In the genomic region with DNA sequence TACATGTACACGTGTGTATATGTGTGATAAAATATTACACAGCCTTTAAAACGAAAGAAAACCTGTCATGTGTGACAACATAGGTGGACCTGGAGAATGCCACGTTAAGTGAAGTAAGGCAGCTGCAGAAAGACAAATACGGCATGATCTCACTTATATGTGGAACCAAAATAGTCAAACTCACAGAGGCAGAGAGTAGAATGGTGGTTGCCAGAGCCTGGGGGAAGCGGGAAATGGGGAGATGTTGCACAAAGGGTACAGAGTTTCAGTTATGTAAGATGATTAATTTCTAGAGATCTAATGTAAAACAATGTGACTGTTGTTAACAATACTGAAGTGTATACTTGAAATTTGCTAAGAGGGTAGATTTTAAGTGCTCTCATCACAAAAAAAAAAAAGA, we compare ENCODE assay signal across 19 cellular contexts. TPM values are rescaled to one million over a fixed set of nuclear protein-coding genes. Genes with fewer than 3 reads are reported as not detected.
A peak's percentile ranks its signal among the peaks of the same experiment; 100 is the strongest.
DNase-seq lines count a peak whose midpoint lies in the region; ATAC-seq and TF ChIP-seq lines count a peak whose summit lies in the region.
"Had no signal": no experiment of that assay in that cellular context is flagged by ENCODE, and none has a peak within 500 bp of the region (broad histone marks: within the 10 kb centered on the region; RNA-seq: fewer than 3 reads in every experiment).

No MANE protein-coding gene starts in this region.

- peaks cover 19% of the 10 kb centered on the region for H3K27me3 Mint-ChIP-seq in activated T-helper 1 cell treated with anti-CD3 and anti-CD28 coated beads, Interleukin-12 subunit alpha, Interleukin-12 subunit beta, Interleukin-2, Interleukin-4 antibody, amounts not matched to agents 30 ng/mL and 10 ng/mL and 1 ng/mL, durations not matched to agents 14 hours and 24 hours and 36 hours (ENCODE audit: insufficient read depth)
- H3K27me3 Mint-ChIP-seq: activated CD8-positive, alpha-beta T cell treated with anti-CD3 and anti-CD28 coated beads for 36 hours had no signal

- no peak overlapping the region for H3K4me3 ChIP-seq in gastrocnemius medialis
- no peak overlapping the region for H3K4me3 ChIP-seq in left lung
- H3K4me3 ChIP-seq: dorsolateral prefrontal cortex, left ventricle myocardium inferior, tibial nerve had no signal

- H3K27ac ChIP-seq in gastrocnemius medialis (no peak overlapping the region), left lung (no peak overlapping the region)
- H3K27ac ChIP-seq: dorsolateral prefrontal cortex, left ventricle myocardium inferior, tibial nerve had no signal

- H3K27me3 ChIP-seq in gastrocnemius medialis (no peaks in the 10 kb centered on the region), left lung (no peaks in the 10 kb centered on the region)
- H3K27me3 ChIP-seq: tibial nerve had no signal

- H3K4me1 ChIP-seq in gastrocnemius medialis (no peaks in the 10 kb centered on the region), left lung (no peaks in the 10 kb centered on the region)

- no peak for TF ChIP-seq CTCF in gastrocnemius medialis (IDR thresholded peaks at IDR 0.05 in 4 of 5, conservative IDR thresholded peaks at IDR 0.05 in 1 of 5)
- TF ChIP-seq CTCF in left lung (IDR thresholded peaks at IDR 0.05): no peak

- peak; percentile 74 for ATAC-seq in GM18505 (IDR thresholded peaks at IDR 0.05; ENCODE audit: unreplicated experiment)
- ATAC-seq in GM19328 (IDR thresholded peaks at IDR 0.05; ENCODE audit: unreplicated experiment): peak; percentile 60
- peak; percentile 45 for ATAC-seq in HG02763 (IDR thresholded peaks at IDR 0.05; ENCODE audit: unreplicated experiment)
- peak; percentile 46 for ATAC-seq in HG03469 (IDR thresholded peaks at IDR 0.05; ENCODE audit: unreplicated experiment)
- no peak for ATAC-seq in gastrocnemius medialis
- ATAC-seq in left lung: no peak
- ATAC-seq: activated CD8-positive, alpha-beta T cell treated with anti-CD3 and anti-CD28 coated beads for 36 hours had no signal

- H3K36me3 Mint-ChIP-seq in activated T-helper 1 cell treated with anti-CD3 and anti-CD28 coated beads, Interleukin-12 subunit alpha, Interleukin-12 subunit beta, Interleukin-2, Interleukin-4 antibody, amounts not matched to agents 30 ng/mL and 10 ng/mL and 1 ng/mL, durations not matched to agents 14 hours and 24 hours and 36 hours (ENCODE audit: low read depth): peaks cover 1% of the 10 kb centered on the region
- H3K36me3 Mint-ChIP-seq: naive B cell had no signal

- H3K9me3 ChIP-seq in gastrocnemius medialis (no peaks in the 10 kb centered on the region), left lung (no peaks in the 10 kb centered on the region)
- H3K9me3 ChIP-seq: left ventricle myocardium inferior, tibial nerve had no signal

- intact Hi-C loops in activated T-helper 1 cell treated with anti-CD3 and anti-CD28 coated beads, Interleukin-12 subunit alpha, Interleukin-12 subunit beta, Interleukin-2, Interleukin-4 antibody, amounts not matched to agents 30 ng/mL and 10 ng/mL and 1 ng/mL, durations not matched to agents 14 hours and 24 hours and 36 hours (cut with micrococcal nuclease): no loop called here
- intact Hi-C loops in gastrocnemius medialis (cut with DNase I; ENCODE audit: low total_unique reads) (no loop called here), left lung (cut with DNase I) (no loop called here)

- H3K36me3 ChIP-seq in gastrocnemius medialis (no peaks in the 10 kb centered on the region), left lung (no peaks in the 10 kb centered on the region)
- H3K36me3 ChIP-seq: left ventricle myocardium inferior, tibial nerve had no signal

- H3K27ac Mint-ChIP-seq in activated T-helper 1 cell treated with anti-CD3 and anti-CD28 coated beads, Interleukin-12 subunit alpha, Interleukin-12 subunit beta, Interleukin-2, Interleukin-4 antibody, amounts not matched to agents 30 ng/mL and 10 ng/mL and 1 ng/mL, durations not matched to agents 14 hours and 24 hours and 36 hours: no peak overlapping the region
- H3K27ac Mint-ChIP-seq: activated CD8-positive, alpha-beta T cell treated with anti-CD3 and anti-CD28 coated beads for 36 hours; naive B cell had no signal

- no peak for DNase-seq in activated T-helper 1 cell treated with anti-CD3 and anti-CD28 coated beads, Interleukin-12 subunit alpha, Interleukin-12 subunit beta, Interleukin-2, Interleukin-4 antibody, amounts not matched to agents 30 ng/mL and 10 ng/mL and 1 ng/mL, durations not matched to agents 14 hours and 24 hours and 36 hours (ENCODE audit: low spot score)
- DNase-seq in NCI-H446 (lab: John Stamatoyannopoulos, UW) (no peak), gastrocnemius medialis (no peak), left lung (no peak)
- DNase-seq: activated CD8-positive, alpha-beta T cell treated with anti-CD3 and anti-CD28 coated beads for 36 hours; activated gamma-delta T cell treated with Interleukin-2 at 50 U/mL for 16 hours; dorsolateral prefrontal cortex; hippocampal formation; left ventricle myocardium inferior; MV-4-11; naive B cell; NCI-H2171 treated with DMSO at 0.1 percent for 48 hours; SHP77 treated with DMSO at 0.1 percent for 48 hours had no signal

- peaks cover 5% of the 10 kb centered on the region for H3K9me3 Mint-ChIP-seq in activated T-helper 1 cell treated with anti-CD3 and anti-CD28 coated beads, Interleukin-12 subunit alpha, Interleukin-12 subunit beta, Interleukin-2, Interleukin-4 antibody, amounts not matched to agents 30 ng/mL and 10 ng/mL and 1 ng/mL, durations not matched to agents 14 hours and 24 hours and 36 hours

- TF ChIP-seq POLR2A in GM18505 (IDR thresholded peaks at IDR 0.05; ENCODE audit: borderline replicate concordance, extremely low read depth, insufficient read depth, insufficient read length) (no peak), gastrocnemius medialis (IDR thresholded peaks at IDR 0.05) (no peak)

- peaks cover 19% of the 10 kb centered on the region for H3K4me1 Mint-ChIP-seq in activated T-helper 1 cell treated with anti-CD3 and anti-CD28 coated beads, Interleukin-12 subunit alpha, Interleukin-12 subunit beta, Interleukin-2, Interleukin-4 antibody, amounts not matched to agents 30 ng/mL and 10 ng/mL and 1 ng/mL, durations not matched to agents 14 hours and 24 hours and 36 hours (ENCODE audit: low read depth)
- H3K4me1 Mint-ChIP-seq: naive B cell had no signal

- in situ Hi-C loops in gastrocnemius medialis (cut with MboI; ENCODE audit: low sequenced_read_pairs in 4 of 4): no loop called here

- no peak overlapping the region for H3K4me3 Mint-ChIP-seq in activated T-helper 1 cell treated with anti-CD3 and anti-CD28 coated beads, Interleukin-12 subunit alpha, Interleukin-12 subunit beta, Interleukin-2, Interleukin-4 antibody, amounts not matched to agents 30 ng/mL and 10 ng/mL and 1 ng/mL, durations not matched to agents 14 hours and 24 hours and 36 hours
- H3K4me3 Mint-ChIP-seq: activated CD8-positive, alpha-beta T cell treated with anti-CD3 and anti-CD28 coated beads for 36 hours; naive B cell had no signal

RNA-seq across cellular contexts. Expression of a gene that starts 34.8 kb away (rescaled TPM):
- total RNA-seq in activated T-helper 1 cell treated with anti-CD3 and anti-CD28 coated beads, Interleukin-12 subunit alpha, Interleukin-12 subunit beta, Interleukin-2, Interleukin-4 antibody, amounts not matched to agents 30 ng/mL and 10 ng/mL and 1 ng/mL, durations not matched to agents 14 hours and 24 hours and 36 hours: not detected in 2 replicates
- total RNA-seq in gastrocnemius medialis: 1 to 10 TPM in 3 of 4 donors, under 1 TPM in 1; 0.49 to 3.1 (median 2.5) TPM
- 10 to 100 TPM; 11.6 to 34.4 TPM for total RNA-seq in left lung
- total RNA-seq: activated CD8-positive, alpha-beta T cell treated with anti-CD3 and anti-CD28 coated beads for 36 hours; pulmonary artery endothelial cell had no signal

Comparison
In these comparisons a context has a peak if more than half of its experiments do, and no peak if none do; other contexts are left out.
1. ATAC-seq: peak in GM18505 (single experiment), GM19328 (single experiment), HG02763 (single experiment) and HG03469 (single experiment); none in gastrocnemius medialis (0 of 2) and left lung (single experiment).